Comparison of ENCODE assay signal across 25 cellular contexts in genomic region chr15:61929452-61929851, GRCh38.
"Had no signal": no experiment of that assay in that cellular context is flagged by ENCODE, and none has a peak within 500 bp of the region (broad histone marks: within the 10 kb centered on the region; RNA-seq: fewer than 3 reads in every experiment).

No MANE protein-coding gene starts in this region.

- H3K36me3 ChIP-seq: ovary had no signal

- ATAC-seq: natural killer cell; sciatic nerve; stimulated activated naive B cell treated with anti-CD40 and anti-IgM and Interleukin-4, amounts not matched to agents 10 μg/mL and 1 μg/mL and 100 μg/mL, for 72 hours; stimulated activated naive CD8-positive, alpha-beta T cell treated with anti-CD3 and anti-CD28 coated beads, Interleukin-15, Interleukin-2, amounts not matched to agents 100 U/mL and 50 U/mL, for 24 hours had no signal

- H3K36me3 Mint-ChIP-seq: natural killer cell had no signal

- H3K27ac Mint-ChIP-seq: mesothelial cell of epicardium; naive B cell; nephron progenitor cell; progenitor cell of endocrine pancreas; stimulated activated naive B cell treated with anti-CD40 and anti-IgM and Interleukin-4, amounts not matched to agents 10 μg/mL and 1 μg/mL and 100 μg/mL, for 72 hours had no signal

- H3K4me1 ChIP-seq: left ventricle myocardium inferior, right atrium auricular region, stomach, testis, thyroid gland, transverse colon, upper lobe of left lung, vagina had no signal

- H3K27me3 ChIP-seq: ovary, right atrium auricular region, stomach, testis, thyroid gland, transverse colon, upper lobe of left lung, vagina had no signal

- DNase-seq: islet precursor cell; left ventricle myocardium inferior; mesendoderm; naive B cell; natural killer cell; nephron progenitor cell; ovary; stimulated activated CD4-positive, alpha-beta T cell treated with anti-CD3 and anti-CD28 coated beads, Interleukin-12 subunit alpha, Interleukin-12 subunit beta, amount 100 ng/mL, for 4 hours; stimulated activated CD4-positive, alpha-beta T cell treated with anti-CD3 and anti-CD28 coated beads, Interleukin-15, amount 100 ng/mL, for 24 hours; stimulated activated CD4-positive, alpha-beta T cell treated with anti-CD3 and anti-CD28 coated beads, Interleukin-2, amount 100 ng/mL, for 24 hours; stimulated activated CD4-positive, alpha-beta T cell treated with anti-CD3 and anti-CD28 coated beads, Interleukin-4, amount 100 ng/mL, for 1 hour; stimulated activated naive B cell treated with anti-CD40 and anti-IgM and Interleukin-4, amounts not matched to agents 10 μg/mL and 1 μg/mL and 100 μg/mL, for 72 hours; stimulated activated naive CD8-positive, alpha-beta T cell treated with anti-CD3 and anti-CD28 coated beads, Interleukin-15, Interleukin-2, amounts not matched to agents 100 U/mL and 50 U/mL, for 24 hours; stomach; testis; thyroid gland; transverse colon; upper lobe of left lung had no signal

- H3K27me3 Mint-ChIP-seq: naive B cell; progenitor cell of endocrine pancreas; stimulated activated naive B cell treated with anti-CD40 and anti-IgM and Interleukin-4, amounts not matched to agents 10 μg/mL and 1 μg/mL and 100 μg/mL, for 72 hours had no signal

- H3K4me3 ChIP-seq: left ventricle myocardium inferior, lung, ovary, right atrium auricular region, skin epidermis, stomach, testis, thyroid gland, transverse colon, upper lobe of left lung, vagina had no signal

- H3K27ac ChIP-seq: left ventricle myocardium inferior, ovary, right atrium auricular region, skin epidermis, stomach, testis, thyroid gland, transverse colon, upper lobe of left lung, vagina had no signal

- H3K4me1 Mint-ChIP-seq: mesothelial cell of epicardium; naive B cell; nephron progenitor cell; stimulated activated naive B cell treated with anti-CD40 and anti-IgM and Interleukin-4, amounts not matched to agents 10 μg/mL and 1 μg/mL and 100 μg/mL, for 72 hours had no signal

- H3K9me3 ChIP-seq: left ventricle myocardium inferior, ovary, right atrium auricular region, stomach, testis, thyroid gland, transverse colon, upper lobe of left lung, vagina had no signal

- H3K9me3 Mint-ChIP-seq: mesothelial cell of epicardium; natural killer cell; nephron progenitor cell; stimulated activated naive B cell treated with anti-CD40 and anti-IgM and Interleukin-4, amounts not matched to agents 10 μg/mL and 1 μg/mL and 100 μg/mL, for 72 hours had no signal

- H3K4me3 Mint-ChIP-seq: mesothelial cell of epicardium; naive B cell; natural killer cell; nephron progenitor cell; stimulated activated naive B cell treated with anti-CD40 and anti-IgM and Interleukin-4, amounts not matched to agents 10 μg/mL and 1 μg/mL and 100 μg/mL, for 72 hours had no signal
